In the genomic region with DNA sequence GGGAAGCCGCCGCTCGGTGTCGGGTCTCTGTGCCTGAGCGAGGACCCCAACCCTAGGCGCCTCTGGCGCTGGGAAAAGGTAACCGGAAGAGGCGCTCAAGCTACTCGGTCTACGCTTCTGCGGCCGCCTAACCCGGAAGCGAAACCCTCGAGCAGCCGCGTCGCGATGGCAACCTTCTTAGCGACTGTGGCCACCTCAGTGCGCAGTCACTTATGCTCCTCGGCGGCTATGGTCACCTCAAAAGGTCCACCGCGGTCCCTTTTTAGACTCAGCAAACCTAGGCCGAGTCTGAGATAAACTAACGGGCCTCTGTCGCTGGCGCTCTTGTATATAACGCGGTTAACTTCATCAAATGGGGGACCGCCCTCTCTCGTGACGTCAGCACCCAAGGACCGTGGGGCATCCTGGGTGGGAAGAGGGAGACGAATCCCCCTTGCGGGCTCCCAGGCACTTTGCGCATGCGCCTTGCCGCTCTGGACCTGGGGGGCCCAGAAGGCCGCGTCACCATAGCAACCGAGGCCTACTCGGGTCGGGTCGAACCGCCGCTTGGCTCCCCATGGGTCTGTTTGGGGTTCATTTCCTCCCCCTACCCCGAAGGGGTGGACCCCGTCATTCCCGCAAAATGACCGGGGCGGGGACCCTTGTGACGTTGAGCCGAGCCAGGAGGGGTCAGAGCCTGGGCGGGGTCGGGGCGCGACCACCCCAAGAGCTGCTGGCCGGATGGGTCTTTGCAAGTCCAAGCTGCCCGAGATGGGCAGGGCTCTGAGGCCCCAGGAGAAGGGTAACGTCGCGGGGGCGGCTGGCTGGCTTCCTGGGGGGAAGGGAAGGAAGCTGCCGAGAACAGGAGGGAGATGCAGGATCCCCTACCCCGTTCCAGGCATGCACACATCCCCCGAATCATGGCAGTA, we compare ENCODE assay signal across 8 cellular contexts. TPM values are rescaled to one million over a fixed set of nuclear protein-coding genes. Genes with fewer than 3 reads are reported as not detected.
DNase-seq lines count a peak whose midpoint lies in the region; ATAC-seq and TF ChIP-seq lines count a peak whose summit lies in the region.

A gene with protein sequence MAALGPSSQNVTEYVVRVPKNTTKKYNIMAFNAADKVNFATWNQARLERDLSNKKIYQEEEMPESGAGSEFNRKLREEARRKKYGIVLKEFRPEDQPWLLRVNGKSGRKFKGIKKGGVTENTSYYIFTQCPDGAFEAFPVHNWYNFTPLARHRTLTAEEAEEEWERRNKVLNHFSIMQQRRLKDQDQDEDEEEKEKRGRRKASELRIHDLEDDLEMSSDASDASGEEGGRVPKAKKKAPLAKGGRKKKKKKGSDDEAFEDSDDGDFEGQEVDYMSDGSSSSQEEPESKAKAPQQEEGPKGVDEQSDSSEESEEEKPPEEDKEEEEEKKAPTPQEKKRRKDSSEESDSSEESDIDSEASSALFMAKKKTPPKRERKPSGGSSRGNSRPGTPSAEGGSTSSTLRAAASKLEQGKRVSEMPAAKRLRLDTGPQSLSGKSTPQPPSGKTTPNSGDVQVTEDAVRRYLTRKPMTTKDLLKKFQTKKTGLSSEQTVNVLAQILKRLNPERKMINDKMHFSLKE (minus strand): TSS at position 91 of the 908 bp plus-strand sequence. CDS start 169 bp downstream, outside the sequence.

- peak within 1 kb of the TSS; percentile 92 to 97 for H3K27ac ChIP-seq in left lung

- H3K27me3 ChIP-seq in BJ (ENCODE audit: control insufficient read depth, insufficient read depth, low read length), result no peaks in the 10 kb centered on the region
- no peaks in the 10 kb centered on the region for H3K27me3 ChIP-seq in left lung

- no peaks in the 10 kb centered on the region for H3K9me3 ChIP-seq in left lung

- ATAC-seq in HG03520 (IDR thresholded peaks at IDR 0.05; ENCODE audit: unreplicated experiment), result peak; percentile 76
- ATAC-seq in left lung, result peak; percentile 95

- peak; percentile 46 for TF ChIP-seq CTCF in BJ (IDR thresholded peaks at IDR 0.05; ENCODE audit: insufficient read depth, low read depth, low read length)
- TF ChIP-seq CTCF in left lung (IDR thresholded peaks at IDR 0.05), result no peak

- peak within 1 kb of the TSS; percentile 91 for H3K4me3 ChIP-seq in BJ (ENCODE audit: low read depth, low read length)
- H3K4me3 ChIP-seq in left lung, result peak within 1 kb of the TSS; percentile 83 to 86

- DNase-seq in BJ (ENCODE audit: low read depth) (peak; percentile 71), GM19240 (ENCODE audit: insufficient read length, low spot score) (peak; percentile 92), NCI-H748 (lab: John Stamatoyannopoulos, UW; ENCODE audit: unreplicated experiment) (peak; percentile 92), left lung (peak; percentile 96)
- peak; percentile 93 for DNase-seq in activated CD4-positive, alpha-beta T cell treated with anti-CD3 and anti-CD28 coated beads, Interleukin-2, amount 50 U/mL, for 1 hour
- peak; percentile 86 to 89 for DNase-seq in stimulated activated CD4-positive, alpha-beta T cell treated with anti-CD3 and anti-CD28 coated beads, Interleukin-2, amount 100 ng/mL, for 48 hours

- intact Hi-C loops in dendritic cell treated with granulocyte-macrophage colony-stimulating factor and Interleukin-4, amounts not matched to agents 40 ng/mL and 50 ng/mL, for 4 days (cut with micrococcal nuclease), result loop anchor here (1.0 to 2.0 kb wide), 2 partner anchors 20 to 31 kb away; a partner anchor contains a TSS
- intact Hi-C loops in left lung (cut with DNase I), result no loop called here

- peaks cover 56% of the 10 kb centered on the region for H3K36me3 Mint-ChIP-seq in dendritic cell treated with granulocyte-macrophage colony-stimulating factor and Interleukin-4, amounts not matched to agents 40 ng/mL and 50 ng/mL, for 4 days (ENCODE audit: low read depth)

- peak within 1 kb of the TSS; percentile 97 for H3K27ac Mint-ChIP-seq in dendritic cell treated with granulocyte-macrophage colony-stimulating factor and Interleukin-4, amounts not matched to agents 40 ng/mL and 50 ng/mL, for 4 days

- H3K4me3 Mint-ChIP-seq in dendritic cell treated with granulocyte-macrophage colony-stimulating factor and Interleukin-4, amounts not matched to agents 40 ng/mL and 50 ng/mL, for 4 days, result peak within 1 kb of the TSS; percentile 97

- CTCF ChIA-PET in BJ (lab: Yijun Ruan, JAX), result interaction anchor here (0.7 to 1.5 kb wide), 4 partner anchors 18 to 55 kb away, joined by 3 read pairs; a partner anchor contains a TSS

- peaks cover 36% of the 10 kb centered on the region for H3K4me1 Mint-ChIP-seq in dendritic cell treated with granulocyte-macrophage colony-stimulating factor and Interleukin-4, amounts not matched to agents 40 ng/mL and 50 ng/mL, for 4 days (ENCODE audit: low read depth)

- peaks cover 3 to 21% of the 10 kb centered on the region in 2 donors for H3K4me1 ChIP-seq in left lung

- peaks cover 8% of the 10 kb centered on the region for H3K36me3 ChIP-seq in BJ (ENCODE audit: control insufficient read depth, insufficient read depth, low read length)
- H3K36me3 ChIP-seq in left lung, result peaks cover 0 to 31% of the 10 kb centered on the region in 2 donors

- POLR2A ChIA-PET in BJ (lab: Charles Lee), result interaction anchor here (0.6 kb wide), 2 partner anchors 24 to 328 kb away, joined by 3 to 5 read pairs; no protein-coding TSS in a partner anchor

- no peaks in the 10 kb centered on the region for H3K27me3 Mint-ChIP-seq in dendritic cell treated with granulocyte-macrophage colony-stimulating factor and Interleukin-4, amounts not matched to agents 40 ng/mL and 50 ng/mL, for 4 days

- no peaks in the 10 kb centered on the region for H3K9me3 Mint-ChIP-seq in dendritic cell treated with granulocyte-macrophage colony-stimulating factor and Interleukin-4, amounts not matched to agents 40 ng/mL and 50 ng/mL, for 4 days

RNA-seq across cellular contexts. Expression of the gene that starts here (rescaled TPM):
- polyA plus RNA-seq in BJ (2011; rRNA removed), result 45.3 and 49.4 TPM in 2 replicates
- 31.1 and 33.4 TPM in 2 replicates for polyA minus RNA-seq in BJ (2011; rRNA and poly(A)+ RNA removed)
- 10 to 100 TPM; 39.6 to 43.4 TPM for total RNA-seq in left lung

Comparison
In these comparisons a context has a peak if more than half of its experiments do, and no peak if none do; other contexts are left out.
1. Peak in every context shown above with its lines: DNase-seq, ATAC-seq, H3K4me3 ChIP-seq and H3K27ac ChIP-seq.